In the genomic region with DNA sequence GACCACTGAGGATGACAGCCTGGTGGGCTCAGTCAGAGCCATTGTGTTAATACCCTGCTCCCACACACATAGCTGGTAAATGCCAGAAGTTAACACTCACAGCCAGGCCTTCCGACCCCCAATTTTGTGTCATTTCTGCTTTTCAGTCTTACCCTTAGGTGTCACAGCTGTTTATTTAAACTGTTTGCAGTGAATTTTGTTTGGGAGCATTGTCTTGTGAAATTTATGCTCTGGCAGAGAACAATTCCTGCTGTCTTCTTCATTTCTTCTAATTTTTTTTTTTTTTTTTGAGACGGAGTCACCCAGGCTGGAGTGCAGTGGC, we compare ENCODE assay signal across 1 cellular context.
TF ChIP-seq lines count a peak whose summit lies in the region.

No MANE protein-coding gene starts in this region.

TF ChIP-seq in SK-N-SH treated with all-trans-retinoic acid at 6 μM for 48 hours, 23 proteins besides CTCF, POLR2A, EP300 and RAD21 (continued from another document):
- no peak for TF ChIP-seq BACH2 (CRISPR knock-in tag; IDR thresholded peaks at IDR 0.05; ENCODE audit: borderline replicate concordance)
- TF ChIP-seq, protein P1, sequence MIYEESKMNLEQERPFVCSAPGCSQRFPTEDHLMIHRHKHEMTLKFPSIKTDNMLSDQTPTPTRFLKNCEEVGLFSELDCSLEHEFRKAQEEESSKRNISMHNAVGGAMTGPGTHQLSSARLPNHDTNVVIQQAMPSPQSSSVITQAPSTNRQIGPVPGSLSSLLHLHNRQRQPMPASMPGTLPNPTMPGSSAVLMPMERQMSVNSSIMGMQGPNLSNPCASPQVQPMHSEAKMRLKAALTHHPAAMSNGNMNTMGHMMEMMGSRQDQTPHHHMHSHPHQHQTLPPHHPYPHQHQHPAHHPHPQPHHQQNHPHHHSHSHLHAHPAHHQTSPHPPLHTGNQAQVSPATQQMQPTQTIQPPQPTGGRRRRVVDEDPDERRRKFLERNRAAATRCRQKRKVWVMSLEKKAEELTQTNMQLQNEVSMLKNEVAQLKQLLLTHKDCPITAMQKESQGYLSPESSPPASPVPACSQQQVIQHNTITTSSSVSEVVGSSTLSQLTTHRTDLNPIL (CRISPR knock-in tag; IDR thresholded peaks at IDR 0.05; ENCODE audit: low read depth) = no peak
- TF ChIP-seq TOX (CRISPR knock-in tag; IDR thresholded peaks at IDR 0.05; ENCODE audit: borderline replicate concordance) = no peak
- no peak for TF ChIP-seq ISL1 (CRISPR knock-in tag; IDR thresholded peaks at IDR 0.05)
- TF ChIP-seq OSR1 (CRISPR knock-in tag; IDR thresholded peaks at IDR 0.05) = no peak
- no peak for TF ChIP-seq RARB (CRISPR knock-in tag; IDR thresholded peaks at IDR 0.05)
- TF ChIP-seq, protein P2, sequence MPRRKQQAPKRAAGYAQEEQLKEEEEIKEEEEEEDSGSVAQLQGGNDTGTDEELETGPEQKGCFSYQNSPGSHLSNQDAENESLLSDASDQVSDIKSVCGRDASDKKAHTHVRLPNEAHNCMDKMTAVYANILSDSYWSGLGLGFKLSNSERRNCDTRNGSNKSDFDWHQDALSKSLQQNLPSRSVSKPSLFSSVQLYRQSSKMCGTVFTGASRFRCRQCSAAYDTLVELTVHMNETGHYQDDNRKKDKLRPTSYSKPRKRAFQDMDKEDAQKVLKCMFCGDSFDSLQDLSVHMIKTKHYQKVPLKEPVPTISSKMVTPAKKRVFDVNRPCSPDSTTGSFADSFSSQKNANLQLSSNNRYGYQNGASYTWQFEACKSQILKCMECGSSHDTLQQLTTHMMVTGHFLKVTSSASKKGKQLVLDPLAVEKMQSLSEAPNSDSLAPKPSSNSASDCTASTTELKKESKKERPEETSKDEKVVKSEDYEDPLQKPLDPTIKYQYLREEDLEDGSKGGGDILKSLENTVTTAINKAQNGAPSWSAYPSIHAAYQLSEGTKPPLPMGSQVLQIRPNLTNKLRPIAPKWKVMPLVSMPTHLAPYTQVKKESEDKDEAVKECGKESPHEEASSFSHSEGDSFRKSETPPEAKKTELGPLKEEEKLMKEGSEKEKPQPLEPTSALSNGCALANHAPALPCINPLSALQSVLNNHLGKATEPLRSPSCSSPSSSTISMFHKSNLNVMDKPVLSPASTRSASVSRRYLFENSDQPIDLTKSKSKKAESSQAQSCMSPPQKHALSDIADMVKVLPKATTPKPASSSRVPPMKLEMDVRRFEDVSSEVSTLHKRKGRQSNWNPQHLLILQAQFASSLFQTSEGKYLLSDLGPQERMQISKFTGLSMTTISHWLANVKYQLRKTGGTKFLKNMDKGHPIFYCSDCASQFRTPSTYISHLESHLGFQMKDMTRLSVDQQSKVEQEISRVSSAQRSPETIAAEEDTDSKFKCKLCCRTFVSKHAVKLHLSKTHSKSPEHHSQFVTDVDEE (CRISPR knock-in tag; IDR thresholded peaks at IDR 0.05) = no peak
